In genomic region chr4:26132858-26133257, GRCh38 we compare ENCODE assay signal across 10 cellular contexts.
A peak's percentile ranks its signal among the peaks of the same experiment; 100 is the strongest.
DNase-seq lines count a peak whose midpoint lies in the region; ATAC-seq and TF ChIP-seq lines count a peak whose summit lies in the region.
"Had no signal": no experiment of that assay in that cellular context is flagged by ENCODE, and none has a peak within 500 bp of the region (broad histone marks: within the 10 kb centered on the region; RNA-seq: fewer than 3 reads in every experiment).

No MANE protein-coding gene starts in this region.

- peaks cover 14 to 48% (median 30%) of the 10 kb centered on the region in 11 experiments; a peak in 20 of 22 replicates for H3K9me3 ChIP-seq in BLaER1 treated with 17β-estradiol and CSF1 and Interleukin-3, amounts not matched to agents 10 nM and 100 nM (replicated peaks in 1 of 11)
- H3K9me3 ChIP-seq in PC-9 (ENCODE audit: insufficient read depth, low read depth): no peaks in the 10 kb centered on the region

- TF ChIP-seq CTCF in GM12864 (IDR thresholded peaks at IDR 0.05; ENCODE audit: low read depth, low read length, missing control alignments) (peak; percentile 51), PC-9 (conservative IDR thresholded peaks at IDR 0.05) (0 out of 2 replicates have a peak, but pooled peaks have one; percentile 33)

- DNase-seq in GM12864 (ENCODE audit: low read depth) (no peak), PC-9 (no peak), ecto neural progenitor cell (ENCODE audit: low spot score) (no peak), GM19238 (ENCODE audit: insufficient read length, low spot score) (no peak)
- DNase-seq: anterior cingulate cortex, EL had no signal

- CTCF ChIA-PET in PC-9 (lab: Charles Lee): interaction anchor here (0.7 kb wide), 1 partner anchor 165 kb away, joined by 3 read pairs; no protein-coding TSS in a partner anchor

- H4K20me1 ChIP-seq in BLaER1 treated with 17β-estradiol and CSF1 and Interleukin-3, amounts not matched to agents 10 nM and 100 nM: no peaks in the 10 kb centered on the region
- H4K20me1 ChIP-seq in PC-9 (ENCODE audit: insufficient read depth): no peaks in the 10 kb centered on the region

- ATAC-seq in esophagus mucosa (peak; percentile 43), HG03342 (IDR thresholded peaks at IDR 0.05; ENCODE audit: unreplicated experiment) (no peak), HG03175 (IDR thresholded peaks at IDR 0.05; ENCODE audit: unreplicated experiment) (no peak)

- H3K9ac ChIP-seq in BLaER1 treated with 17β-estradiol and CSF1 and Interleukin-3, amounts not matched to agents 10 nM and 100 nM: no peak overlapping the region

- H2AFZ ChIP-seq in PC-9: no peak overlapping the region

- no peak overlapping the region for H3K27ac ChIP-seq in BLaER1 treated with 17β-estradiol and CSF1 and Interleukin-3, amounts not matched to agents 10 nM and 100 nM
- no peak overlapping the region for H3K27ac ChIP-seq in PC-9

- H3K4me3 ChIP-seq in BLaER1 treated with 17β-estradiol and CSF1 and Interleukin-3, amounts not matched to agents 10 nM and 100 nM: no peak overlapping the region
- H3K4me3 ChIP-seq in GM12864 (ENCODE audit: low read depth, low read length) (no peak overlapping the region), PC-9 (no peak overlapping the region)

- POLR2A ChIA-PET in PC-9 (lab: Charles Lee; ENCODE audit: unreplicated experiment): interaction anchor here (0.6 kb wide), 1 partner anchor 184 kb away, joined by 6 read pairs; no protein-coding TSS in a partner anchor

- no peaks in the 10 kb centered on the region for H3K9me2 ChIP-seq in PC-9 (ENCODE audit: insufficient read depth)

- no peaks in the 10 kb centered on the region; the same call in 1 of the 2 replicates for H3F3A ChIP-seq in PC-9 (ENCODE audit: insufficient read depth, low read depth)

- H3K36me3 ChIP-seq in BLaER1 treated with 17β-estradiol and CSF1 and Interleukin-3, amounts not matched to agents 10 nM and 100 nM: peaks cover 0 to 18% (median 0%) of the 10 kb centered on the region in 11 experiments; a peak in 2 of 22 replicates
- no peaks in the 10 kb centered on the region for H3K36me3 ChIP-seq in PC-9 (ENCODE audit: low read depth)

- BruUV-seq in PC-9 (replicated peaks; lab: Mats Ljungman, UMichigan): no TSS peak

- H3K27me3 ChIP-seq in BLaER1 treated with 17β-estradiol and CSF1 and Interleukin-3, amounts not matched to agents 10 nM and 100 nM: no peaks in the 10 kb centered on the region
- no peaks in the 10 kb centered on the region for H3K27me3 ChIP-seq in PC-9 (ENCODE audit: insufficient read depth, low read depth)

- H3K4me2 ChIP-seq in BLaER1 treated with 17β-estradiol and CSF1 and Interleukin-3, amounts not matched to agents 10 nM and 100 nM: peak overlapping the region in 10 of 11 experiments; percentile 40 to 74 (median 66); a peak in 12 of 22 replicates
- H3K4me2 ChIP-seq in PC-9: no peak overlapping the region

- intact Hi-C loops in PC-9 (cut with micrococcal nuclease; ENCODE audit: unreplicated experiment): no loop called here

- peaks cover 17 to 46% (median 20%) of the 10 kb centered on the region in 10 experiments for H3K4me1 ChIP-seq in BLaER1 treated with 17β-estradiol and CSF1 and Interleukin-3, amounts not matched to agents 10 nM and 100 nM
- 0 out of 2 replicates have a peak, but pooled peaks cover 4% of the 10 kb centered on the region for H3K4me1 ChIP-seq in PC-9 (replicated peaks; ENCODE audit: insufficient read depth)

- H3K79me2 ChIP-seq in PC-9 (ENCODE audit: low read depth): no peaks in the 10 kb centered on the region
